In genomic region chr12:29783773-29784666, GRCh38 we compare ENCODE assay signal across 8 cellular contexts. TPM values are rescaled to one million over a fixed set of nuclear protein-coding genes. Genes with fewer than 3 reads are reported as not detected.
DNase-seq lines count a peak whose midpoint lies in the region; ATAC-seq and TF ChIP-seq lines count a peak whose summit lies in the region.

Gene TMTC1 (minus strand): TSS chr12:29783942. CDS start chr12:29783751, 191 bp downstream.

- dilution Hi-C loops in mammary epithelial cell (cut with HindIII; ENCODE audit: low sequenced_read_pairs) = no loop called here

- H4K20me1 ChIP-seq in mammary epithelial cell (ENCODE audit: insufficient read depth, low read length) = no peaks in the 10 kb centered on the region

- H3K9me3 ChIP-seq in mammary epithelial cell (replicated peaks; ENCODE audit: insufficient read depth, low read length) = peaks cover 3% of the 10 kb centered on the region
- H3K9me3 ChIP-seq in skeletal muscle tissue (ENCODE audit: control insufficient read depth in 3 of 3, low read length in 3 of 3) = no peaks in the 10 kb centered on the region

- H3K4me2 ChIP-seq in mammary epithelial cell (ENCODE audit: insufficient read depth, low read depth, low read length) = peak within 1 kb of the TSS; percentile 84

- H3K27ac ChIP-seq in ACC112 (ENCODE audit: low read depth, low read length) (peak within 1 kb of the TSS; percentile 92), mammary epithelial cell (ENCODE audit: insufficient read depth, low read depth, low read length) (peak within 1 kb of the TSS; percentile 90), skeletal muscle tissue (ENCODE audit: low read depth, low read length) (peak within 1 kb of the TSS; percentile 96)

- peak; percentile 56 for TF ChIP-seq POLR2A in GM18951 (IDR thresholded peaks at IDR 0.05; ENCODE audit: extremely low read depth, insufficient read depth, insufficient read length)

- in situ Hi-C loops in GM18951 (cut with MboI; ENCODE audit: low sequenced_read_pairs, unreplicated experiment) = no loop called here
- in situ Hi-C loops in mammary epithelial cell (cut with MboI; ENCODE audit: low sequenced_read_pairs in 2 of 2) = no loop called here

- H3K79me2 ChIP-seq in ACC112 (ENCODE audit: control insufficient read depth, insufficient read depth, low read length, unreplicated experiment) = peaks cover 50% of the 10 kb centered on the region
- peaks cover 39% of the 10 kb centered on the region for H3K79me2 ChIP-seq in mammary epithelial cell (ENCODE audit: insufficient read depth, low read length)

- H3K36me3 ChIP-seq in ACC112 (ENCODE audit: insufficient read depth, low read length) (peaks cover 9% of the 10 kb centered on the region; the same call in 1 of the 2 replicates), mammary epithelial cell (ENCODE audit: insufficient read depth, low read length) (no peaks in the 10 kb centered on the region), skeletal muscle tissue (ENCODE audit: control insufficient read depth in 3 of 3, insufficient read depth in 3 of 3, low read length in 3 of 3) (no peaks in the 10 kb centered on the region)

- ATAC-seq in GM19328 (IDR thresholded peaks at IDR 0.05; ENCODE audit: unreplicated experiment) (no peak), HG02981 (IDR thresholded peaks at IDR 0.05; ENCODE audit: unreplicated experiment) (no peak)

- H3K4me3 ChIP-seq in ACC112 (ENCODE audit: low read depth, low read length) = peak within 1 kb of the TSS; percentile 88
- peak within 1 kb of the TSS; percentile 79 to 95 (median 92) for H3K4me3 ChIP-seq in mammary epithelial cell (replicated peaks in 1 of 3; ENCODE audit: insufficient read depth in 1 of 3, low read depth in 2 of 3, low read length in 3 of 3)
- peak within 1 kb of the TSS; percentile 86 to 92 (median 88) for H3K4me3 ChIP-seq in skeletal muscle tissue (ENCODE audit: low read length in 3 of 3)

- no peaks in the 10 kb centered on the region for H3K27me3 ChIP-seq in ACC112 (ENCODE audit: insufficient read depth, low read length)
- H3K27me3 ChIP-seq in mammary epithelial cell (ENCODE audit: insufficient read depth, low read length) = no peaks in the 10 kb centered on the region
- H3K27me3 ChIP-seq in skeletal muscle tissue (ENCODE audit: control insufficient read depth in 3 of 3, insufficient read depth in 3 of 3, low read length in 3 of 3) = no peaks in the 10 kb centered on the region

- DNase-seq in NCI-H2196 treated with DMSO at 0.1 percent for 48 hours (lab: John Stamatoyannopoulos, UW; ENCODE audit: unreplicated experiment) = peak; percentile 34
- peak; percentile 61 for DNase-seq in mammary epithelial cell
- peak; percentile 66 for DNase-seq in iris pigment epithelial cell (ENCODE audit: low read depth)

- CTCF ChIA-PET in mammary epithelial cell (lab: Charles Lee; ENCODE audit: low non-redundant PET) = interaction anchor here (0.7 kb wide), 1 partner anchor 13 kb away, joined by 3 read pairs; no protein-coding TSS in a partner anchor

- intact Hi-C loops in mammary epithelial cell (cut with micrococcal nuclease) = loop anchor here (2.0 to 10.0 kb wide), 5 partner anchors 61 to 1021 kb away; no protein-coding TSS in a partner anchor

- H2AFZ ChIP-seq in ACC112 (ENCODE audit: low read length, unreplicated experiment) = peak within 1 kb of the TSS; percentile 88
- peak within 1 kb of the TSS; percentile 95 for H2AFZ ChIP-seq in mammary epithelial cell (ENCODE audit: low read depth, low read length)

- 0% methylated on average over 9 of the region's 87 CpGs for WGBS in mammary epithelial cell (ENCODE audit: low coverage, missing lambda C conversion rate)

- TF ChIP-seq CTCF in mammary epithelial cell (conservative IDR thresholded peaks at IDR 0.05 in 1 of 2, IDR thresholded peaks at IDR 0.05 in 1 of 2; ENCODE audit: extremely low read depth in 1 of 2, insufficient read depth in 1 of 2, low read depth in 1 of 2, low read length in 2 of 2) = no peak

- H3K4me1 ChIP-seq in ACC112 (ENCODE audit: control insufficient read depth, insufficient read depth, low read length, unreplicated experiment) (peaks cover 12% of the 10 kb centered on the region), mammary epithelial cell (ENCODE audit: insufficient read depth, low read length) (peaks cover 6% of the 10 kb centered on the region), skeletal muscle tissue (ENCODE audit: control insufficient read depth in 3 of 3, insufficient read depth in 3 of 3, low read length in 3 of 3) (peaks cover 8 to 16% (median 12%) of the 10 kb centered on the region in 3 donors)

- H3K9ac ChIP-seq in mammary epithelial cell (ENCODE audit: insufficient read depth, low read length) (peak within 1 kb of the TSS; percentile 83), skeletal muscle tissue (ENCODE audit: low read depth in 1 of 3, low read length in 3 of 3) (peak within 1 kb of the TSS; percentile 84 to 87 (median 85))

- BruUV-seq in mammary epithelial cell (replicated peaks; lab: Mats Ljungman, UMichigan) = no TSS peak

RNA-seq across cellular contexts. Expression of gene TMTC1, which starts in this region (rescaled TPM):
- total RNA-seq in mammary epithelial cell = 100 to 1,000 TPM in 1 of 2 donors, 10 to 100 TPM in 1; 46.1 to 106 TPM
- 29.4 TPM for polyA plus RNA-seq in mammary epithelial cell
- polyA minus RNA-seq in mammary epithelial cell = 46.9 TPM
- total RNA-seq in skeletal muscle tissue = 37.6 TPM
